Comparison of ENCODE assay signal across 13 cellular contexts in the genomic region with DNA sequence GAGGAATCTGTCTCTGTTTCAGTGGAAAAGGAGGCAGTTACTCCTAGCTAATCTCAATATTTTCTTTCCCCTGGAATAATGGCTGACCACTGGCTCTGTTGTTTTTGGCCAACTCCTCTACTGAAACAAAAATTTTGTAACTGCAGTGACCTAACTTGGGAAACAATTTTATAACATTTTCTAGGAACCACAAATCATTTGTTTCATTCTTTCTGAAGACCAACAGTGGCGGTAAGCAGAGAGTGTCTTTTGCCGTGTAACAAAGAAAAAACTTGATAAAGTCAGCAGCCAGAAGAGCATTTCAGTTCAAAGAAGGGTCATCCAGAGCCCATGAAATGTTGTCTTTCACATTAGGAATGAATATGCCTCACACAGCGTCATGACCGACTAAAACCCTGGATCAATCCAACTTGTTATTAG. TPM values are rescaled to one million over a fixed set of nuclear protein-coding genes. Genes with fewer than 3 reads are reported as not detected.
DNase-seq lines count a peak whose midpoint lies in the region; ATAC-seq and TF ChIP-seq lines count a peak whose summit lies in the region.
"Had no signal": no experiment of that assay in that cellular context is flagged by ENCODE, and none has a peak within 500 bp of the region (broad histone marks: within the 10 kb centered on the region; RNA-seq: fewer than 3 reads in every experiment).

No MANE protein-coding gene starts in this region.

- peak overlapping the region; percentile 34 for H2AFZ ChIP-seq in mammary epithelial cell (ENCODE audit: low read depth, low read length)

- 29% methylated on average over 4 of the region's 4 CpGs for WGBS in mammary epithelial cell (ENCODE audit: low coverage, missing lambda C conversion rate)

- H3K4me2 ChIP-seq in mammary epithelial cell (ENCODE audit: insufficient read depth, low read depth, low read length): peak overlapping the region; percentile 52

- H3K36me3 ChIP-seq in mammary epithelial cell (ENCODE audit: insufficient read depth, low read length) (no peaks in the 10 kb centered on the region), BE2C (no peaks in the 10 kb centered on the region)

- H4K20me1 ChIP-seq in mammary epithelial cell (ENCODE audit: insufficient read depth, low read length): no peaks in the 10 kb centered on the region

- H3K9me3 ChIP-seq in mammary epithelial cell (replicated peaks; ENCODE audit: insufficient read depth, low read length) (no peaks in the 10 kb centered on the region), BE2C (no peaks in the 10 kb centered on the region)

- no peaks in the 10 kb centered on the region for H3K27me3 ChIP-seq in mammary epithelial cell (ENCODE audit: insufficient read depth, low read length)
- peaks cover 20% of the 10 kb centered on the region for H3K27me3 ChIP-seq in BE2C

- in situ Hi-C loops in mammary epithelial cell (cut with MboI; ENCODE audit: low sequenced_read_pairs in 2 of 2): no loop called here

- CTCF ChIA-PET in mammary epithelial cell (lab: Charles Lee; ENCODE audit: low non-redundant PET): interaction anchor here (0.6 to 0.7 kb wide), 2 partner anchors 16 to 69 kb away, joined by 5 to 7 read pairs; no protein-coding TSS in a partner anchor

- peak overlapping the region; percentile 32 for H3K27ac ChIP-seq in mammary epithelial cell (ENCODE audit: insufficient read depth, low read depth, low read length)

- H3K4me3 ChIP-seq in mammary epithelial cell (replicated peaks in 1 of 3; ENCODE audit: insufficient read depth in 1 of 3, low read depth in 2 of 3, low read length in 3 of 3): no peak overlapping the region
- H3K4me3 ChIP-seq in BE2C (ENCODE audit: low read depth, low read length): no peak overlapping the region

- intact Hi-C loops in mammary epithelial cell (cut with micrococcal nuclease): loop anchor here (1.0 kb wide), 1 partner anchor 26 kb away; no protein-coding TSS in a partner anchor

- no peak overlapping the region for H3K9ac ChIP-seq in mammary epithelial cell (ENCODE audit: insufficient read depth, low read length)

- H3K79me2 ChIP-seq in mammary epithelial cell (ENCODE audit: insufficient read depth, low read length): no peaks in the 10 kb centered on the region

- DNase-seq in GM04504 (ENCODE audit: low read depth) (peak; percentile 65), mammary epithelial cell (peak; percentile 52), iris pigment epithelial cell (ENCODE audit: low read depth) (peak; percentile 91), smooth muscle cell of the brain vasculature (ENCODE audit: low read depth, low spot score) (peak; percentile 73), Kasumi-1 (lab: John Stamatoyannopoulos, UW) (no peak), BE2C (no peak), ecto neural progenitor cell (ENCODE audit: low spot score) (no peak)
- DNase-seq: activated CD4-positive, alpha-beta T cell treated with anti-CD3 and anti-CD28 coated beads for 1 hour; DMS153; H9; NCI-H1417; nucleus accumbens had no signal

- TF ChIP-seq CTCF in mammary epithelial cell (conservative IDR thresholded peaks at IDR 0.05 in 1 of 2, IDR thresholded peaks at IDR 0.05 in 1 of 2; ENCODE audit: extremely low read depth in 1 of 2, insufficient read depth in 1 of 2, low read depth in 1 of 2, low read length in 2 of 2): no peak
- no peak for TF ChIP-seq CTCF in BE2C (IDR thresholded peaks at IDR 0.05; ENCODE audit: low read depth, low read length)

- H3K4me1 ChIP-seq in mammary epithelial cell (ENCODE audit: insufficient read depth, low read length): peaks cover 18% of the 10 kb centered on the region
- no peaks in the 10 kb centered on the region for H3K4me1 ChIP-seq in BE2C

- dilution Hi-C loops in mammary epithelial cell (cut with HindIII; ENCODE audit: low sequenced_read_pairs): loop anchor here (5.0 kb wide), 1 partner anchor 49 kb away; no protein-coding TSS in a partner anchor

- no peak for ATAC-seq in HG03571 (IDR thresholded peaks at IDR 0.05; ENCODE audit: unreplicated experiment)

- BruUV-seq in mammary epithelial cell (replicated peaks; lab: Mats Ljungman, UMichigan): no TSS peak

RNA-seq across cellular contexts. Expression of gene BFSP1, which starts 11.8 kb away (rescaled TPM):
- 1 to 10 TPM; 1.3 to 3.2 TPM for total RNA-seq in mammary epithelial cell
- 2.2 TPM for polyA plus RNA-seq in mammary epithelial cell
- not detected for polyA minus RNA-seq in mammary epithelial cell
- 0.59 TPM for polyA plus RNA-seq in BE2C (2012; ENCODE audit: insufficient read depth, insufficient read length, low read depth)

RNA-seq across cellular contexts. Expression of gene DSTN, which starts 26.9 kb away (rescaled TPM):
- 100 to 1,000 TPM; 398 to 428 TPM for total RNA-seq in mammary epithelial cell
- 211 TPM for polyA plus RNA-seq in mammary epithelial cell
- 110 TPM for polyA minus RNA-seq in mammary epithelial cell
- 211 TPM for polyA plus RNA-seq in BE2C (2012; ENCODE audit: insufficient read depth, insufficient read length, low read depth)

Comparison
In these comparisons a context has a peak if more than half of its experiments do, and no peak if none do; other contexts are left out.
1. DNase-seq: peak in GM04504 (single experiment), mammary epithelial cell (single experiment), iris pigment epithelial cell (single experiment) and smooth muscle cell of the brain vasculature (single experiment); none in Kasumi-1 (0 of 2), BE2C (single experiment) and ecto neural progenitor cell (single experiment).